In the genomic region with DNA sequence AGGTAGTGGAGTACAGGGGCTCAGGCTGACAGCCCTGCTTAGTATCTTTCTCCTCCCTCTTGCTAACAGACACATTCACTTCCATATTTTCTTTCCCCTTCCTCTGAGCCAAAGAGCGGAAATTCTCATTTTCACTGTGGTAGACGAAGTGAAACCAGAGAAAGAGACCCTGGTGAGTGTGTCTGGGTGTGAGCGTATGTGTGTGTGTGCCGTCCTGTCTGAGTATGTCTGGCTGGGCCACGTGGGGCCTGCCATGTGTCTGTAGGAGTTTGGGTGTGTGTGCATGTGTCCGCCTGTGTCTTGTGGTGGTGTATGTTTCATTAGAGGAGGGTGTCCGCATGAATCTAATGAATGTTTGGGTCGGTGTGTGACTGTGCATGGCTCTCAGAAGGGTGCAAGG, we compare ENCODE assay signal across 9 cellular contexts. TPM values are rescaled to one million over a fixed set of nuclear protein-coding genes. Genes with fewer than 3 reads are reported as not detected.
DNase-seq lines count a peak whose midpoint lies in the region; ATAC-seq and TF ChIP-seq lines count a peak whose summit lies in the region.
"Had no signal": no experiment of that assay in that cellular context is flagged by ENCODE, and none has a peak within 500 bp of the region (broad histone marks: within the 10 kb centered on the region; RNA-seq: fewer than 3 reads in every experiment).

No MANE protein-coding gene starts in this region.

- peak overlapping the region; percentile 90 to 91 for H3K27ac ChIP-seq in tibial artery

- no peak overlapping the region for H3K4me3 Mint-ChIP-seq in activated naive CD4-positive, alpha-beta T cell treated with anti-CD3 and anti-CD28 coated beads for 36 hours
- peak overlapping the region; percentile 62 for H3K4me3 Mint-ChIP-seq in activated B cell treated with CpG ODN at 0.5 μM for 24 hours

- no peaks in the 10 kb centered on the region for H3K27me3 ChIP-seq in tibial artery

- H3K4me1 Mint-ChIP-seq in activated naive CD4-positive, alpha-beta T cell treated with anti-CD3 and anti-CD28 coated beads for 36 hours (ENCODE audit: low read depth), result peaks cover 26% of the 10 kb centered on the region
- H3K4me1 Mint-ChIP-seq in activated B cell treated with CpG ODN at 0.5 μM for 24 hours, result peaks cover 30% of the 10 kb centered on the region

- no peaks in the 10 kb centered on the region for H3K9me3 ChIP-seq in tibial artery

- POLR2A ChIA-PET in activated B cell treated with CpG ODN at 0.5 μM for 24 hours (lab: Charles Lee), result no interaction called here

- H3K4me3 ChIP-seq in tibial artery, result peak overlapping the region in 1 of 2 donors; percentile 68

- peaks cover 35% of the 10 kb centered on the region for H3K27me3 Mint-ChIP-seq in activated naive CD4-positive, alpha-beta T cell treated with anti-CD3 and anti-CD28 coated beads for 36 hours (ENCODE audit: low read depth)
- H3K27me3 Mint-ChIP-seq in activated B cell treated with CpG ODN at 0.5 μM for 24 hours, result peaks cover 12% of the 10 kb centered on the region

- intact Hi-C loops in activated naive CD4-positive, alpha-beta T cell treated with anti-CD3 and anti-CD28 coated beads for 36 hours (cut with micrococcal nuclease), result no loop called here
- intact Hi-C loops in activated B cell treated with CpG ODN at 0.5 μM for 24 hours (cut with micrococcal nuclease) (loop anchor here (1.0 kb wide), 1 partner anchor 26 kb away; a partner anchor contains a TSS), left colon (cut with DNase I, micrococcal nuclease) (no loop called here), tibial artery (cut with DNase I; ENCODE audit: low total_unique reads) (no loop called here)

- no peak for TF ChIP-seq CTCF in activated B cell treated with CpG ODN at 0.5 μM for 24 hours (IDR thresholded peaks at IDR 0.05)
- no peak for TF ChIP-seq CTCF in tibial artery (IDR thresholded peaks at IDR 0.05)

- DNase-seq in activated naive CD4-positive, alpha-beta T cell treated with anti-CD3 and anti-CD28 coated beads for 36 hours, result peak; percentile 17
- DNase-seq in activated naive CD4-positive, alpha-beta T cell treated with anti-CD3 and anti-CD28 coated beads, Interleukin-2, amount 50 U/mL, for 16 hours, result no peak
- DNase-seq in activated B cell treated with CpG ODN at 0.5 μM for 24 hours (peak; percentile 26), left colon (peak in 1 of 2 donors; percentile 33), tibial artery (peak in 1 of 2 donors; percentile 50), G401 (ENCODE audit: low spot score) (no peak)

- H3K36me3 Mint-ChIP-seq in activated naive CD4-positive, alpha-beta T cell treated with anti-CD3 and anti-CD28 coated beads for 36 hours (ENCODE audit: low read depth), result no peaks in the 10 kb centered on the region
- no peaks in the 10 kb centered on the region for H3K36me3 Mint-ChIP-seq in activated B cell treated with CpG ODN at 0.5 μM for 24 hours (ENCODE audit: low read depth)

- H3K4me1 ChIP-seq in tibial artery, result peaks cover 0 to 68% (median 49%) of the 10 kb centered on the region in 4 donors

- in situ Hi-C loops in G401 (cut with HindIII; ENCODE audit: low sequenced_read_pairs), result no loop called here

- CTCF ChIA-PET in activated naive CD4-positive, alpha-beta T cell treated with anti-CD3 and anti-CD28 coated beads for 36 hours (lab: Charles Lee), result no interaction called here
- CTCF ChIA-PET in activated B cell treated with CpG ODN at 0.5 μM for 24 hours (lab: Charles Lee), result no interaction called here

- H3K9me3 Mint-ChIP-seq in activated naive CD4-positive, alpha-beta T cell treated with anti-CD3 and anti-CD28 coated beads for 36 hours, result no peaks in the 10 kb centered on the region
- no peaks in the 10 kb centered on the region for H3K9me3 Mint-ChIP-seq in activated B cell treated with CpG ODN at 0.5 μM for 24 hours

- ATAC-seq in activated B cell treated with CpG ODN at 0.5 μM for 24 hours (ENCODE audit: low read depth) (peak; percentile 80), left colon (peak; percentile 11), GM18517 (IDR thresholded peaks at IDR 0.05; ENCODE audit: unreplicated experiment) (no peak), HG03045 (IDR thresholded peaks at IDR 0.05; ENCODE audit: unreplicated experiment) (no peak)

- H3K27ac Mint-ChIP-seq in activated naive CD4-positive, alpha-beta T cell treated with anti-CD3 and anti-CD28 coated beads for 36 hours, result no peak overlapping the region
- H3K27ac Mint-ChIP-seq in activated B cell treated with CpG ODN at 0.5 μM for 24 hours, result peak overlapping the region; percentile 10

- H3K36me3 ChIP-seq in tibial artery, result no peaks in the 10 kb centered on the region

RNA-seq across cellular contexts. Expression of a gene that starts 1.7 kb away (rescaled TPM):
- total RNA-seq in activated naive CD4-positive, alpha-beta T cell treated with anti-CD3 and anti-CD28 coated beads for 36 hours, result under 1 TPM in 1 of 2 experiments, not detected in 1; 0.07 TPM
- total RNA-seq in activated B cell treated with CpG ODN at 0.5 μM for 24 hours (0.24 and 0.64 TPM in 2 replicates), left colon (1 to 10 TPM in 1 of 2 donors, under 1 TPM in 1; 0.55 to 1.8 TPM)
- total RNA-seq in G401 (2014; rRNA removed; shearing (Covaris generic)), result 0.47 TPM in 1 of 2 replicates, not detected in the other

RNA-seq across cellular contexts. Expression of a gene that starts 25.9 kb away (rescaled TPM):
- total RNA-seq in activated naive CD4-positive, alpha-beta T cell treated with anti-CD3 and anti-CD28 coated beads for 36 hours, result 10 to 100 TPM; 35.9 to 37.6 TPM
- total RNA-seq in activated B cell treated with CpG ODN at 0.5 μM for 24 hours, result 45.3 and 48.5 TPM in 2 replicates
- total RNA-seq in left colon, result 10 to 100 TPM; 62.4 to 63.0 TPM
- 168 and 173 TPM in 2 replicates for total RNA-seq in G401 (2014; rRNA removed; shearing (Covaris generic))

RNA-seq across cellular contexts. Expression of a gene that starts 32.6 kb away (rescaled TPM):
- total RNA-seq in activated naive CD4-positive, alpha-beta T cell treated with anti-CD3 and anti-CD28 coated beads for 36 hours, result 100 to 1,000 TPM; 106 TPM
- total RNA-seq in activated B cell treated with CpG ODN at 0.5 μM for 24 hours (56.5 and 59.9 TPM in 2 replicates), left colon (10 to 100 TPM; 38.3 to 62.5 TPM)
- total RNA-seq in G401 (2014; rRNA removed; shearing (Covaris generic)), result 117 and 127 TPM in 2 replicates

RNA-seq across cellular contexts. Expression of a gene that starts 34.7 kb away (rescaled TPM):
- 10 to 100 TPM; 23.2 to 24.6 TPM for total RNA-seq in activated naive CD4-positive, alpha-beta T cell treated with anti-CD3 and anti-CD28 coated beads for 36 hours
- 23.0 and 23.9 TPM in 2 replicates for total RNA-seq in activated B cell treated with CpG ODN at 0.5 μM for 24 hours
- total RNA-seq in left colon, result 10 to 100 TPM; 22.2 to 22.3 TPM
- 58.2 and 58.5 TPM in 2 replicates for total RNA-seq in G401 (2014; rRNA removed; shearing (Covaris generic))

RNA-seq across cellular contexts. Expression of a gene that starts 39.5 kb away (rescaled TPM):
- not detected for total RNA-seq in activated naive CD4-positive, alpha-beta T cell treated with anti-CD3 and anti-CD28 coated beads for 36 hours
- not detected in 2 replicates for total RNA-seq in activated B cell treated with CpG ODN at 0.5 μM for 24 hours
- total RNA-seq in left colon, result not detected
- total RNA-seq in G401 (2014; rRNA removed; shearing (Covaris generic)), result 0.12 TPM in 1 of 2 replicates, not detected in the other
- total RNA-seq: RPMI7951 had no signal

Comparison
In these comparisons a context has a peak if more than half of its experiments do, and no peak if none do; other contexts are left out.
1. DNase-seq: peak in activated naive CD4-positive, alpha-beta T cell treated with anti-CD3 and anti-CD28 coated beads for 36 hours (single experiment) and activated B cell treated with CpG ODN at 0.5 μM for 24 hours (single experiment); none in activated naive CD4-positive, alpha-beta T cell treated with anti-CD3 and anti-CD28 coated beads, Interleukin-2, amount 50 U/mL, for 16 hours (single experiment) and G401 (single experiment).
2. ATAC-seq: peak in activated B cell treated with CpG ODN at 0.5 μM for 24 hours (single experiment) and left colon (single experiment); none in GM18517 (single experiment) and HG03045 (single experiment).